9 cellular contexts compared by ENCODE assay signal in the genomic region with DNA sequence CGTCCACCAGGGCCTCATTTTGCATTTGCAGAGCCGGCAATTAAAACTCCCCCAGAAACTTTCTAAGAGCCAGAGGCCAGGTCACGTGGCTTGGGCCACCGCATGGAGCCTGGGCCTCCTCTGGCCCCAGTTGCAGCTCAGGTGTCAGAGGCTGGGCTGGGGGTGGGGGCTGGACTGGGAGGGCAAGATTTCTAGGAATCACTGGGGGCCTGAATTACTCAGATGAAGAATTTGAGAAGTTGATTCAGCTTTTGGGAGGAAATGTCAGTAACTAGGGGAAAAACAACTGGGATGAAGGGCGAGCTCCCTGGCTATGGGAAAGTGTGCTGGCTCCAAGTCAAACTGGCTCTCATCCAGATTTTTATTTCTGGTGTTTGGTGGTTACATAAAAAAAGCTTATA.
DNase-seq lines count a peak whose midpoint lies in the region; ATAC-seq and TF ChIP-seq lines count a peak whose summit lies in the region.
"Had no signal": no experiment of that assay in that cellular context is flagged by ENCODE, and none has a peak within 500 bp of the region (broad histone marks: within the 10 kb centered on the region; RNA-seq: fewer than 3 reads in every experiment).

No MANE protein-coding gene starts in this region.

- in situ Hi-C loops in gastrocnemius medialis (cut with MboI; ENCODE audit: low sequenced_read_pairs in 4 of 4), result no loop called here

- DNase-seq in GM03348 (ENCODE audit: low spot score) (peak; percentile 29), ascending aorta (ENCODE audit: low spot score in 2 of 2) (peak in 1 of 2 donors; percentile 71), left ventricle myocardium superior (peak; percentile 71), gastrocnemius medialis (peak; percentile 23 to 40), head of caudate nucleus (no peak)
- DNase-seq: effector memory CD4-positive, alpha-beta T cell had no signal

- H3K9me3 ChIP-seq in ascending aorta (no peaks in the 10 kb centered on the region), gastrocnemius medialis (no peaks in the 10 kb centered on the region)

- ATAC-seq in left ventricle myocardium superior, result peak; percentile 65
- ATAC-seq in gastrocnemius medialis, result peak; percentile 19 to 29
- no peak for ATAC-seq in GM19324 (IDR thresholded peaks at IDR 0.05; ENCODE audit: low FRiP score, unreplicated experiment)
- no peak for ATAC-seq in GM18511 (IDR thresholded peaks at IDR 0.05; ENCODE audit: unreplicated experiment)
- no peak for ATAC-seq in GM19351 (IDR thresholded peaks at IDR 0.05; ENCODE audit: unreplicated experiment)

- H3K4me3 ChIP-seq in ascending aorta (no peak overlapping the region), gastrocnemius medialis (no peak overlapping the region)

- TF ChIP-seq POLR2A in gastrocnemius medialis (IDR thresholded peaks at IDR 0.05), result no peak

- no peak for TF ChIP-seq CTCF in ascending aorta (IDR thresholded peaks at IDR 0.05)
- no peak for TF ChIP-seq CTCF in gastrocnemius medialis (IDR thresholded peaks at IDR 0.05 in 4 of 5, conservative IDR thresholded peaks at IDR 0.05 in 1 of 5)

- peak overlapping the region; percentile 50 to 81 for H3K27ac ChIP-seq in ascending aorta
- peak overlapping the region; percentile 62 to 76 (median 72) for H3K27ac ChIP-seq in gastrocnemius medialis

- intact Hi-C loops in ascending aorta (cut with DNase I) (loop anchor here (2.0 kb wide), 1 partner anchor 233 kb away; no protein-coding TSS in a partner anchor), left ventricle myocardium superior (cut with micrococcal nuclease) (no loop called here), gastrocnemius medialis (cut with DNase I; ENCODE audit: low total_unique reads) (no loop called here), head of caudate nucleus (cut with DNase I) (no loop called here)

- H3K27me3 ChIP-seq in ascending aorta (no peaks in the 10 kb centered on the region), gastrocnemius medialis (no peaks in the 10 kb centered on the region)

- H3K36me3 ChIP-seq in ascending aorta (no peaks in the 10 kb centered on the region), gastrocnemius medialis (no peaks in the 10 kb centered on the region)

- peaks cover 0 to 11% of the 10 kb centered on the region in 2 donors for H3K4me1 ChIP-seq in ascending aorta
- H3K4me1 ChIP-seq in gastrocnemius medialis, result peaks cover 3% of the 10 kb centered on the region in 2 donors

Comparison
In these comparisons a context has a peak if more than half of its experiments do, and no peak if none do; other contexts are left out.
1. DNase-seq: peak in GM03348 (single experiment), left ventricle myocardium superior (single experiment) and gastrocnemius medialis (2 of 2); none in head of caudate nucleus (0 of 42).
2. ATAC-seq: peak in left ventricle myocardium superior (single experiment) and gastrocnemius medialis (2 of 2); none in GM19324 (single experiment), GM18511 (single experiment) and GM19351 (single experiment).